ENCODE assay signal across 13 cellular contexts in the genomic region with DNA sequence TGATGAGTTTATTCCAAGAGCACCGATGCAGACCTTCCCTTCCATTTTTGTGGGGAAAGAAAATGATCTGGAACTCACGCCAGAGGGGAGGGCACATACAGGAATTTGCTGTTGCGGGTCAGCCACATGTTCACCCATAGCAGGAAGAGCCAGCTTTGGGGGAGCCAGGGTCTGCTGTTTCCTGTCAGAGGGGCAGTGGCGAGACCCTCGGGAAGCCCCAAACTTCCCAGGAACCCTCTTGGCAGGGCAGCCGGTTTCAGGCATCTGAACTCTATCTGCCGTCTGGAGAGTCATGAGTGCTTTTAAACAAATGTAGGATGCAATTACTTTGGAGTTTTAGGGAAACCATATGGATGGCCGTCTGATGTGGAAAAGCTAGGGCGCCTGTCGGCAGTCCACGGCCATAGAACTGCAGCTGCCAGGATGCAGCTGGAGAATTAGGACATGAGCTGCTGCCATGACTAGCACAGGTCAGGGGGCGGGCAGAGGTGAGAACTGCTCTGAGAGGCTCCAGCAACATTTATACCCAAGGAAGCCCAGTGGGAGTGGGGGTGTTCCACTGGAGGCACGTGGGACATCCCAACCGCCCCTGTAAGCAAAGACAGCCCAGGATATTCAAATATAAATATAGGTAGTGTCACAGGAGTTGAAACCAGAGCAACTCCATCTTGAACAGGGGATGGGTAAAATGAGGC.
"Had no signal": no experiment of that assay in that cellular context is flagged by ENCODE, and none has a peak within 500 bp of the region (broad histone marks: within the 10 kb centered on the region; RNA-seq: fewer than 3 reads in every experiment).

No MANE protein-coding gene starts in this region.

- H3K27me3 ChIP-seq: adrenal gland, left lung, transverse colon had no signal

- H3K4me1 ChIP-seq: adrenal gland had no signal

- H3K9me3 ChIP-seq: adrenal gland, left lung, transverse colon had no signal

- H3K27me3 Mint-ChIP-seq: activated T-helper 17 cell treated with anti-CD3 and anti-CD28 coated beads, Interleukin-2, amount 50 U/mL, for 72 hours had no signal

- H3K27ac ChIP-seq: adrenal gland, coronary artery, epithelial cell of prostate, skin epidermis, transverse colon had no signal

- H3K4me3 ChIP-seq: adrenal gland, coronary artery, left lung, skin epidermis, transverse colon had no signal

- H3K36me3 ChIP-seq: adrenal gland, left lung, transverse colon had no signal

- DNase-seq: activated CD4-positive, alpha-beta T cell treated with anti-CD3 and anti-CD28 coated beads, Interleukin-2, amount 50 U/mL, for 4 hours; activated naive CD4-positive, alpha-beta T cell treated with anti-CD3 and anti-CD28 coated beads, Interleukin-2, amount 50 U/mL, for 16 hours; caudate nucleus; effector memory CD4-positive, alpha-beta T cell; left lung; mesenchymal stem cell; SHP77 treated with DMSO at 0.1 percent for 48 hours; transverse colon had no signal

- H3K9me3 Mint-ChIP-seq: activated T-helper 17 cell treated with anti-CD3 and anti-CD28 coated beads, Interleukin-2, amount 50 U/mL, for 72 hours had no signal
